In the genomic region with DNA sequence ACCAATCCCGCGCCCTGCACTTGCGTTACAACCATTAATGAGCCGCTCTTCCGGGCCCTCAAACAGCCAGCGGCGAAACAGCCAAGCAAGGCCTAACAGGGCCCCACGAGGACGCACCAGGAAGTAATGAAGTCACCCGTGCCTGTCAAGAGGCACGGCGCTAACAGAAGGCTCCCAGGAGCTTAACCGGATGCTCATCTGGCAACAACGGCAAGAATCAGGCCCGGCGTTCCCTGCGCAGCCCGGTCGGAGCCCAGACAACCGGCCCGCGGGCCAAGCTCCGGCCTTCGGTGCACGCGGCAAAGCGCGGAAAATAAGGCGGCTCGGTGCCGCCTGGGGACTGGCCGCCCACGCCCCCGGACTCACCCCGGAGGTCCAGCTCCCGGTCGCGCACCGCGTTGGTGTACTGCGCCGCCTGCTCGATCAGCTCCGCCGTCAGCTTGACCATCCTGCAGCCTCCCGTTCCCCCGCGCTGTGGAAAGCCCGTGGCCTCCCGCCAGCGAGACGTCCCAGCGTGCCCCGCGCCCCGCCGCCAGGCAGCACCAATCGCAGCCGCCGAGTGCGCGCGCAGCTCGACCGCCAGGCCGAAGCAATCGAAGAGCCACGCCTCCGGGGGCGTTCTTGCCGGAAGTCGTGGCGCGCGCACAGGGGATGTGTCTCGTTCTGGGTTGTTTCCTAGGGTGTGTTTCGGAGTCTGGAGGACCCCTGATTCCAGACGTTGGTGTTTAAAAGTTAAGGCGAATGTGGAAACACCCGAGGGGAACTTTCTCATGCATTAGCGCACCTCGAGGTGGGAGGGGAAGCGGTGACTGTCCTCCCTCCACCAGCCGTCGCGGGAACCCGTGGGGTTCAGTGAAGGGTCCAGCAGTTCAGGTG, we compare ENCODE assay signal across 8 cellular contexts. TPM values are rescaled to one million over a fixed set of nuclear protein-coding genes. Genes with fewer than 3 reads are reported as not detected.
DNase-seq lines count a peak whose midpoint lies in the region; ATAC-seq and TF ChIP-seq lines count a peak whose summit lies in the region.

A gene (minus strand): TSS at position 518 of the 876 bp plus-strand sequence. CDS start 70 bp downstream, at position 448.

- H3K4me1 ChIP-seq in KMS-11 (ENCODE audit: low read depth, poor library complexity, severe bottlenecking) (peaks cover 19% of the 10 kb centered on the region), Panc1 (ENCODE audit: control insufficient read depth, insufficient read depth, low read length) (peaks cover 25% of the 10 kb centered on the region), muscle layer of duodenum (ENCODE audit: control insufficient read depth in 1 of 2, insufficient read depth in 2 of 2, low read length in 2 of 2) (peaks cover 7 to 29% of the 10 kb centered on the region in 2 donors)

- H2AFZ ChIP-seq in KMS-11 (ENCODE audit: low read depth), result peak within 1 kb of the TSS; percentile 87

- H3K4me3 ChIP-seq in KMS-11 (IDR thresholded peaks at IDR 0.05; ENCODE audit: insufficient read depth, low read depth, low read length), result no peak within 1 kb of the TSS
- peak within 1 kb of the TSS; percentile 89 to 90 for H3K4me3 ChIP-seq in Panc1 (ENCODE audit: low read depth in 2 of 2, low read length in 2 of 2)
- peak within 1 kb of the TSS; percentile 86 to 99 for H3K4me3 ChIP-seq in muscle layer of duodenum (ENCODE audit: low read depth in 1 of 2, low read length in 2 of 2)

- peak; percentile 74 for ATAC-seq in GM21737 (IDR thresholded peaks at IDR 0.05; ENCODE audit: unreplicated experiment)
- ATAC-seq in Panc1, result peak; percentile 92
- ATAC-seq in activated T-cell treated with anti-CD3 and anti-CD28 coated beads, Interleukin-2, amount 50 U/mL, for 4 hours, result peak; percentile 88
- ATAC-seq in esophagus mucosa, result peak; percentile 93

- intact Hi-C loops in Panc1 (cut with micrococcal nuclease; ENCODE audit: unreplicated experiment), result loop anchor here (5.0 kb wide), 2 partner anchors 197 to 282 kb away; no protein-coding TSS in a partner anchor

- DNase-seq in DMS53 treated with DMSO at 0.1 percent for 48 hours (lab: John Stamatoyannopoulos, UW; ENCODE audit: unreplicated experiment), result peak; percentile 73
- DNase-seq in Panc1 (ENCODE audit: low read depth, low spot score), result no peak
- peak; percentile 98 for DNase-seq in activated T-cell treated with anti-CD3 and anti-CD28 coated beads, Interleukin-2, amount 50 U/mL, for 4 hours
- peak; percentile 97 for DNase-seq in stimulated activated CD8-positive, alpha-beta memory T cell treated with anti-CD3 and anti-CD28 coated beads, Interleukin-7, amount 100 ng/mL, for 24 hours (ENCODE audit: low read depth)

- peaks cover 34% of the 10 kb centered on the region for H3K4me1 Mint-ChIP-seq in activated T-cell treated with anti-CD3 and anti-CD28 coated beads, Interleukin-2, amount 50 U/mL, for 4 hours (ENCODE audit: low read depth)

- peak within 1 kb of the TSS; percentile 97 for H3K4me3 Mint-ChIP-seq in activated T-cell treated with anti-CD3 and anti-CD28 coated beads, Interleukin-2, amount 50 U/mL, for 4 hours

- H3K9ac ChIP-seq in KMS-11, result peak within 1 kb of the TSS; percentile 95

- BruUV-seq in Panc1 (replicated peaks; lab: Mats Ljungman, UMichigan), result no TSS peak

- H3K9me3 Mint-ChIP-seq in activated T-cell treated with anti-CD3 and anti-CD28 coated beads, Interleukin-2, amount 50 U/mL, for 4 hours, result no peaks in the 10 kb centered on the region

- CTCF ChIA-PET in Panc1 (lab: Charles Lee), result interaction anchor here (0.6 kb wide), 1 partner anchor 954 kb away, joined by 5 read pairs; no protein-coding TSS in a partner anchor

- peaks cover 9% of the 10 kb centered on the region for H3K36me3 ChIP-seq in KMS-11 (ENCODE audit: insufficient read depth)
- H3K36me3 ChIP-seq in Panc1 (ENCODE audit: control insufficient read depth, insufficient read depth, low read length), result peaks cover 25% of the 10 kb centered on the region
- H3K36me3 ChIP-seq in muscle layer of duodenum (ENCODE audit: control insufficient read depth in 1 of 2, insufficient read depth in 2 of 2, low read length in 2 of 2), result peaks cover 6 to 8% of the 10 kb centered on the region in 2 donors

- peaks cover 49% of the 10 kb centered on the region for H3K79me2 ChIP-seq in KMS-11 (ENCODE audit: insufficient read depth, low read depth)

- peak within 1 kb of the TSS; percentile 76 for H3K4me2 ChIP-seq in KMS-11

- POLR2A ChIA-PET in Panc1 (lab: Charles Lee), result no interaction called here

- H3K27me3 ChIP-seq in KMS-11 (ENCODE audit: insufficient read depth, low read depth) (no peaks in the 10 kb centered on the region), Panc1 (ENCODE audit: control insufficient read depth, insufficient read depth, low read length) (no peaks in the 10 kb centered on the region), muscle layer of duodenum (ENCODE audit: low read depth, low read length) (no peaks in the 10 kb centered on the region)

- no peaks in the 10 kb centered on the region for H3K27me3 Mint-ChIP-seq in activated T-cell treated with anti-CD3 and anti-CD28 coated beads, Interleukin-2, amount 50 U/mL, for 4 hours (ENCODE audit: low read depth)

- peaks cover 28% of the 10 kb centered on the region for H3K36me3 Mint-ChIP-seq in activated T-cell treated with anti-CD3 and anti-CD28 coated beads, Interleukin-2, amount 50 U/mL, for 4 hours (ENCODE audit: insufficient read depth)

- no peak for TF ChIP-seq CTCF in KMS-11 (conservative IDR thresholded peaks at IDR 0.05; ENCODE audit: low read depth, low read length)
- TF ChIP-seq CTCF in Panc1 (IDR thresholded peaks at IDR 0.05), result no peak

- H3K9me3 ChIP-seq in Panc1 (ENCODE audit: control insufficient read depth, insufficient read depth, low read depth, low read length), result no peaks in the 10 kb centered on the region
- H3K9me3 ChIP-seq in muscle layer of duodenum (ENCODE audit: control insufficient read depth in 1 of 2, low read length in 2 of 2), result no peaks in the 10 kb centered on the region

- H3K27ac ChIP-seq in KMS-11 (peak within 1 kb of the TSS; percentile 96), Panc1 (ENCODE audit: low read length) (peak within 1 kb of the TSS; percentile 97), muscle layer of duodenum (ENCODE audit: low read length) (peak within 1 kb of the TSS; percentile 99)

- in situ Hi-C loops in Panc1 (cut with HindIII; ENCODE audit: low pct_unique_long_range_greater_than_20kb, low sequenced_read_pairs), result no loop called here

- peaks cover 5% of the 10 kb centered on the region for H4K20me1 ChIP-seq in KMS-11 (ENCODE audit: insufficient read depth)

RNA-seq across cellular contexts. Expression of the gene that starts here (rescaled TPM):
- 98.0 TPM for total RNA-seq in Panc1 (2021; ENCODE audit: unreplicated experiment)
- 134 TPM for polyA plus RNA-seq in Panc1 (2012; ENCODE audit: insufficient read length)
- total RNA-seq in activated T-cell treated with anti-CD3 and anti-CD28 coated beads, Interleukin-2, amount 50 U/mL, for 4 hours, result 100 to 1,000 TPM; 229 to 264 (median 233) TPM
- total RNA-seq in esophagus mucosa, result 44.5 TPM
